In the genomic region with DNA sequence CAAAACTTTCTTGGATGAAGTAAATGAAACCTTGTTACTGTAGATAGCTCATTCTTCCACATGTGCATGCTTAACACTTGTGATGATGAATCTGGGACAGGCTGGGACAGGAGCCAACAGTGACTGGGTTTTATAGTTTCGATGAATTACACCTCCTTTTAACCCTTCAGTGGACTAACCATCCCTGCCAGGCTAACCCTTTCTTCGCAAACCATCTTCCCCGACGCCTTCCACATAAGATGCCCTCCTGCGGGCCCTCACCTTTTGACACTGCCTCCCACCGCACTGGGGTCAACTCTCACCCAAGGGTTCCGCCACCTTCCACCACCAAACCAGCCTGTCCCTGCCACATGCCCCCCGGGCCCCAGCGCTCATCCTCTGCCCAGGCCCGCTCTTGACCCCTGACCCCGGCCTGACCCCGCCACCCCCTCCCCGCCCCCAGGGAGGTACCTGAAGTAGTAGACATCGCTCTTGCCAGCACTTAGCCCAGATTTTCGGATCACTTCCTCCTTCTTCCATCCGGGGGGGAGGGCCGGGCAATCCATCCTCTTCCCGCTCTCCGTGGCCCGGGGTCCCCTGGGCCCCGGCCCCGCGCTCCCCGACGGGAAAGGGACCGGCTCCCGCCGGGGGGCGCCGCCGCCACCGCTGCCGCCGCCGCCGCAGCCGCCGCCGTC, we compare ENCODE assay signal across 8 cellular contexts. TPM values are rescaled to one million over a fixed set of nuclear protein-coding genes. Genes with fewer than 3 reads are reported as not detected.
DNase-seq lines count a peak whose midpoint lies in the region; ATAC-seq and TF ChIP-seq lines count a peak whose summit lies in the region.

No MANE protein-coding gene starts in this region.

- H3F3A ChIP-seq in smooth muscle cell (ENCODE audit: low read depth), result no peaks in the 10 kb centered on the region

- H3K9ac ChIP-seq in iPS-20b (ENCODE audit: low read depth, low read length) (peak overlapping the region; percentile 62; the same call in 1 of the 2 replicates), smooth muscle cell (ENCODE audit: low read depth) (peak overlapping the region; percentile 58)

- TF ChIP-seq CTCF in GM13977 (IDR thresholded peaks at IDR 0.05; ENCODE audit: extremely low read depth, insufficient read depth, missing control alignments) (no peak), brain microvascular endothelial cell (IDR thresholded peaks at IDR 0.05; ENCODE audit: low read depth, low read length, missing control alignments) (no peak), smooth muscle cell (IDR thresholded peaks at IDR 0.05; ENCODE audit: borderline replicate concordance, insufficient read depth, poor library complexity, severe bottlenecking) (no peak)

- WGBS in smooth muscle cell (ENCODE audit: low lambda C conversion rate), result 4% methylated on average over 8 of the region's 39 CpGs

- DNase-seq in GM13977 (ENCODE audit: low spot score) (peak; percentile 20), NCI-H1417 treated with DMSO at 0.1 percent for 48 hours (lab: John Stamatoyannopoulos, UW) (peak; percentile 35), T-helper 9 cell (peak; percentile 31), brain microvascular endothelial cell (peak; percentile 90), smooth muscle cell (lab: John Stamatoyannopoulos, UW; ENCODE audit: unreplicated experiment) (no peak), cortex of kidney (lab: John Stamatoyannopoulos, UW) (no peak)

- H3K4me3 ChIP-seq in brain microvascular endothelial cell (ENCODE audit: low read depth, low read length) (peak overlapping the region; percentile 80), iPS-20b (ENCODE audit: low read length) (peak overlapping the region; percentile 86), smooth muscle cell (peak overlapping the region; percentile 82)

- peaks cover 15% of the 10 kb centered on the region for H3K4me1 ChIP-seq in iPS-20b (ENCODE audit: insufficient read depth, low read length)
- H3K4me1 ChIP-seq in smooth muscle cell (ENCODE audit: low read depth), result peaks cover 17% of the 10 kb centered on the region

- H3K4me2 ChIP-seq in smooth muscle cell, result peak overlapping the region; percentile 96

- no peak overlapping the region for H2AFZ ChIP-seq in smooth muscle cell (ENCODE audit: low read depth)

- H4K20me1 ChIP-seq in smooth muscle cell (ENCODE audit: low read depth), result peaks cover 52% of the 10 kb centered on the region

- peak; percentile 12 for ATAC-seq in HG02798 (IDR thresholded peaks at IDR 0.05; ENCODE audit: poor library complexity, unreplicated experiment)

- H3K36me3 ChIP-seq in brain microvascular endothelial cell (replicated peaks) (no peaks in the 10 kb centered on the region), iPS-20b (ENCODE audit: insufficient read depth, low read depth, low read length) (0 out of 2 replicates have a peak, but pooled peaks cover 5% of the 10 kb centered on the region), smooth muscle cell (ENCODE audit: low read depth) (no peaks in the 10 kb centered on the region)

- H3K27me3 ChIP-seq in brain microvascular endothelial cell (replicated peaks) (no peaks in the 10 kb centered on the region), iPS-20b (ENCODE audit: insufficient read depth, low read length) (no peaks in the 10 kb centered on the region), smooth muscle cell (ENCODE audit: low read depth) (no peaks in the 10 kb centered on the region)

- H3K9me3 ChIP-seq in iPS-20b (ENCODE audit: insufficient read depth, low read depth, low read length) (no peaks in the 10 kb centered on the region), smooth muscle cell (replicated peaks; ENCODE audit: low read depth) (no peaks in the 10 kb centered on the region)

- peak overlapping the region; percentile 49 for H3K27ac ChIP-seq in brain microvascular endothelial cell
- H3K27ac ChIP-seq in iPS-20b (ENCODE audit: low read length), result no peak overlapping the region
- H3K27ac ChIP-seq in smooth muscle cell (ENCODE audit: low read depth), result peak overlapping the region; percentile 53

- H3K79me2 ChIP-seq in smooth muscle cell (ENCODE audit: low read depth), result peaks cover 52% of the 10 kb centered on the region

- in situ Hi-C loops in GM13977 (cut with MboI; ENCODE audit: low pct_unique_long_range_greater_than_20kb, low sequenced_read_pairs, unreplicated experiment), result loop anchor here (5.0 kb wide), 1 partner anchor 49 kb away; no protein-coding TSS in a partner anchor
- in situ Hi-C loops in brain microvascular endothelial cell (cut with HindIII; ENCODE audit: low pct_ligation_motif_present, low sequenced_read_pairs), result no loop called here

RNA-seq across cellular contexts. Expression of a gene that starts 0.8 kb away (rescaled TPM):
- 18.8 and 28.5 TPM in 2 replicates for total RNA-seq in smooth muscle cell
- 42.6 and 63.9 TPM in 2 replicates for polyA plus RNA-seq in smooth muscle cell

RNA-seq across cellular contexts. Expression of a gene that starts 45.6 kb away (rescaled TPM):
- total RNA-seq in smooth muscle cell, result 36.1 and 56.7 TPM in 2 replicates
- polyA plus RNA-seq in smooth muscle cell, result 22.8 and 23.0 TPM in 2 replicates

Comparison
In these comparisons a context has a peak if more than half of its experiments do, and no peak if none do; other contexts are left out.
1. DNase-seq: peak in GM13977 (single experiment), NCI-H1417 treated with DMSO at 0.1 percent for 48 hours (single experiment), T-helper 9 cell (single experiment) and brain microvascular endothelial cell (single experiment); none in smooth muscle cell (single experiment) and cortex of kidney (single experiment).
2. Peak in every context shown above with its lines, with median percentiles within 50 percentile points of each other: H3K4me3 ChIP-seq.